20 cellular contexts compared by ENCODE assay signal in the genomic region with DNA sequence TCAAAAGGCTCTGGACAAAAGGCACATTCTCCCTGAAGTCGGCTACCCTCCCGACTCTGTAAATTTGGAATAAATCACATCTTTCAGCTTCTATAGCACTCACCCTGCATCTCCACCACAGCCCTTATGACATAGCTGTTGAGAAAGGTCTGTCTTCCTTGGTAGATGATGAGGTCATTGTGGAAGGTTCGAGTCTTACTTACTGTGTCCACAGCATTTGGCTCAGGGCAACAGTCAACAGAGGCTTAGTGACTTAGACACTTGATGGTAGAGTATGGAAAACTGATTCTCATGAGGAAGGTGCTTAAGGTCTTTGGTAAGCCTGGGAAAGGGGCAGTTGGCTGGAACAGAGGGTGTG. TPM values are rescaled to one million over a fixed set of nuclear protein-coding genes. Genes with fewer than 3 reads are reported as not detected.
DNase-seq lines count a peak whose midpoint lies in the region; ATAC-seq and TF ChIP-seq lines count a peak whose summit lies in the region.
"Had no signal": no experiment of that assay in that cellular context is flagged by ENCODE, and none has a peak within 500 bp of the region (broad histone marks: within the 10 kb centered on the region; RNA-seq: fewer than 3 reads in every experiment).

No MANE protein-coding gene starts in this region.

- TF ChIP-seq CTCF in Calu3 (IDR thresholded peaks at IDR 0.05; ENCODE audit: unreplicated experiment) (no peak), natural killer cell (IDR thresholded peaks at IDR 0.05) (no peak), chondrocyte (IDR thresholded peaks at IDR 0.05) (no peak)

- CTCF ChIA-PET in Calu3 (lab: Charles Lee): no interaction called here

- DNase-seq in AML-193 (lab: John Stamatoyannopoulos, UW): peak; percentile 38 to 51
- DNase-seq in Calu3: no peak
- DNase-seq in activated naive CD8-positive, alpha-beta T cell treated with anti-CD3 and anti-CD28 coated beads, Interleukin-2, amount 50 U/mL, for 24 hours: no peak
- no peak for DNase-seq in natural killer cell
- DNase-seq in chondrocyte (ENCODE audit: low spot score): no peak
- DNase-seq in NCI-H2227 (lab: John Stamatoyannopoulos, UW; ENCODE audit: unreplicated experiment): no peak
- no peak for DNase-seq in NCI-H748 treated with DMSO at 0.1 percent for 48 hours (lab: John Stamatoyannopoulos, UW)
- no peak for DNase-seq in NCI-H774 (lab: John Stamatoyannopoulos, UW)
- DNase-seq: activated CD4-positive, alpha-beta T cell treated with anti-CD3 and anti-CD28 coated beads for 1 hour; amniotic stem cell; BE2C; effector memory CD4-positive, alpha-beta T cell; heart left ventricle; islet precursor cell; NCI-H1048; NCI-H2171; SIG-M5; stimulated activated CD4-positive, alpha-beta T cell treated with anti-CD3 and anti-CD28 coated beads, Interleukin-4, amount 100 ng/mL, for 1 hour had no signal

- no TSS peak for BruUV-seq in Calu3 (replicated peaks; lab: Mats Ljungman, UMichigan)

- no peak overlapping the region for H3K4me3 Mint-ChIP-seq in Calu3 (ENCODE audit: low read depth, unreplicated experiment)
- H3K4me3 Mint-ChIP-seq in activated naive CD8-positive, alpha-beta T cell treated with anti-CD3 and anti-CD28 coated beads, Interleukin-2, amount 50 U/mL, for 24 hours: no peak overlapping the region
- no peak overlapping the region for H3K4me3 Mint-ChIP-seq in natural killer cell
- no peak overlapping the region for H3K4me3 Mint-ChIP-seq in chondrocyte (ENCODE audit: unreplicated experiment)
- H3K4me3 Mint-ChIP-seq: central memory CD8-positive, alpha-beta T cell; T-helper 2 cell treated with Interferon-gamma antibody and Interleukin-4, amounts not matched to agents 5 μg/mL and 100 μg/mL, for 36 hours had no signal

- H3K27ac Mint-ChIP-seq in Calu3 (ENCODE audit: unreplicated experiment) (peak overlapping the region; percentile 24), natural killer cell (peak overlapping the region; percentile 4 to 15), chondrocyte (ENCODE audit: unreplicated experiment) (no peak overlapping the region)
- peak overlapping the region; percentile 26 for H3K27ac Mint-ChIP-seq in activated naive CD8-positive, alpha-beta T cell treated with anti-CD3 and anti-CD28 coated beads, Interleukin-2, amount 50 U/mL, for 24 hours
- H3K27ac Mint-ChIP-seq: T-helper 2 cell treated with Interferon-gamma antibody and Interleukin-4, amounts not matched to agents 5 μg/mL and 100 μg/mL, for 36 hours had no signal

- intact Hi-C loops in Calu3 (cut with micrococcal nuclease; ENCODE audit: unreplicated experiment): no loop called here
- intact Hi-C loops in natural killer cell (cut with micrococcal nuclease): no loop called here

- peak; percentile 75 for ATAC-seq in activated naive CD8-positive, alpha-beta T cell treated with anti-CD3 and anti-CD28 coated beads, Interleukin-2, amount 50 U/mL, for 24 hours
- peak in 2 of 3 donors; percentile 42 to 54 for ATAC-seq in natural killer cell

- H3K4me1 Mint-ChIP-seq in Calu3 (ENCODE audit: low read depth, unreplicated experiment) (peaks cover 29% of the 10 kb centered on the region), natural killer cell (peaks cover 56 to 71% of the 10 kb centered on the region in 2 donors), chondrocyte (ENCODE audit: low read depth) (peaks cover 23% of the 10 kb centered on the region)
- H3K4me1 Mint-ChIP-seq in activated naive CD8-positive, alpha-beta T cell treated with anti-CD3 and anti-CD28 coated beads, Interleukin-2, amount 50 U/mL, for 24 hours: peaks cover 42% of the 10 kb centered on the region

- H3K9me3 Mint-ChIP-seq in Calu3 (ENCODE audit: low read depth, unreplicated experiment): no peaks in the 10 kb centered on the region
- H3K9me3 Mint-ChIP-seq in activated naive CD8-positive, alpha-beta T cell treated with anti-CD3 and anti-CD28 coated beads, Interleukin-2, amount 50 U/mL, for 24 hours: no peaks in the 10 kb centered on the region
- H3K9me3 Mint-ChIP-seq in natural killer cell: no peaks in the 10 kb centered on the region
- H3K9me3 Mint-ChIP-seq in chondrocyte (ENCODE audit: low read depth): no peaks in the 10 kb centered on the region
- H3K9me3 Mint-ChIP-seq: central memory CD8-positive, alpha-beta T cell; T-helper 2 cell treated with Interferon-gamma antibody and Interleukin-4, amounts not matched to agents 5 μg/mL and 100 μg/mL, for 36 hours had no signal

- H3K27me3 Mint-ChIP-seq in Calu3 (ENCODE audit: unreplicated experiment): no peaks in the 10 kb centered on the region
- H3K27me3 Mint-ChIP-seq in activated naive CD8-positive, alpha-beta T cell treated with anti-CD3 and anti-CD28 coated beads, Interleukin-2, amount 50 U/mL, for 24 hours: no peaks in the 10 kb centered on the region
- no peaks in the 10 kb centered on the region for H3K27me3 Mint-ChIP-seq in natural killer cell (ENCODE audit: low read depth in 2 of 2)
- no peaks in the 10 kb centered on the region for H3K27me3 Mint-ChIP-seq in chondrocyte (ENCODE audit: low read depth)
- H3K27me3 Mint-ChIP-seq: central memory CD8-positive, alpha-beta T cell had no signal

- peaks cover 5% of the 10 kb centered on the region for H3K36me3 Mint-ChIP-seq in Calu3 (ENCODE audit: insufficient read depth, unreplicated experiment)
- H3K36me3 Mint-ChIP-seq in activated naive CD8-positive, alpha-beta T cell treated with anti-CD3 and anti-CD28 coated beads, Interleukin-2, amount 50 U/mL, for 24 hours (ENCODE audit: low read depth): peaks cover 1% of the 10 kb centered on the region
- no peaks in the 10 kb centered on the region for H3K36me3 Mint-ChIP-seq in natural killer cell
- H3K36me3 Mint-ChIP-seq in chondrocyte (ENCODE audit: low read depth): no peaks in the 10 kb centered on the region

RNA-seq across cellular contexts. Expression of a gene that starts 45.6 kb away (rescaled TPM):
- 42.9 and 59.4 TPM in 2 replicates for total RNA-seq in Calu3 (2022)
- total RNA-seq in natural killer cell: 100 to 1,000 TPM; 110 to 127 (median 111) TPM
- total RNA-seq in chondrocyte: 5.9 to 18.1 TPM (median 16.4 TPM) in 3 replicates

Comparison
In these comparisons a context has a peak if more than half of its experiments do, and no peak if none do; other contexts are left out.
1. DNase-seq: peak in AML-193 (2 of 2); none in Calu3 (single experiment), activated naive CD8-positive, alpha-beta T cell treated with anti-CD3 and anti-CD28 coated beads, Interleukin-2, amount 50 U/mL, for 24 hours (single experiment), natural killer cell (single experiment), chondrocyte (single experiment), NCI-H2227 (single experiment), NCI-H748 treated with DMSO at 0.1 percent for 48 hours (single experiment) and NCI-H774 (single experiment).